ENCODE assay signal across 9 cellular contexts in the genomic region with DNA sequence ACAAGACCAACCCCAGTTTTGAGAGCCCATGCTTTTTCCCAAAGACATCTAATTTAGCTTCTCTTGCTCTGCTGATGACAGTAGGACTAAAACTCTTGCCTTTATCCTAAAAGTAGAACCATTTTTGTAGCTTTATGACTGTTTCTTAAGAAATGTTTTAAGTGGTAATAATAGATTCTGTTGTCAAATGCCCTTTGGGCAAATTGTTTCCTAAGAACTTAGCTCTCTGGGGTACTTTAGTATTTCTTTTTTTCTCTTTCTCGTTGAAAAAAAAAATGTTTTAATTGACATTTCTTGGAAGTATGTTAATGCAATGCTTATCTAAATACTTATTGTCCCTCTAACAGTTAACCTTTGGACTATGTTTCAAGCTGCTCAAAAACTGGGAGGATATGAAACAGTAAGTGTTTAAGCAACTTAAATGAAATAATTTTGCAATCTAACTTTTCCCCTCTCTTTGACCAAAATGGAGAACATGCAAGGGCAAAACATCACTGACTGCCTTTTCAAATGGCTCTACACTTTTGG.
DNase-seq lines count a peak whose midpoint lies in the region; ATAC-seq and TF ChIP-seq lines count a peak whose summit lies in the region.
"Had no signal": no experiment of that assay in that cellular context is flagged by ENCODE, and none has a peak within 500 bp of the region (broad histone marks: within the 10 kb centered on the region; RNA-seq: fewer than 3 reads in every experiment).

No MANE protein-coding gene starts in this region.

- CTCF ChIA-PET in activated naive CD4-positive, alpha-beta T cell treated with anti-CD3 and anti-CD28 coated beads for 36 hours (lab: Charles Lee): interaction anchor here (0.7 to 1.2 kb wide), 3 partner anchors 11 to 162 kb away, joined by 3 to 5 read pairs (median 3); no protein-coding TSS in a partner anchor
- CTCF ChIA-PET in activated naive CD4-positive, alpha-beta T cell treated with anti-CD3 and anti-CD28 coated beads, Interleukin-2, amount 10 ng/mL, durations not matched to agents 7 days and 5 days (lab: Charles Lee): no interaction called here

- H3K4me3 Mint-ChIP-seq in activated naive CD4-positive, alpha-beta T cell treated with anti-CD3 and anti-CD28 coated beads for 36 hours: peak overlapping the region; percentile 1
- H3K4me3 Mint-ChIP-seq in activated naive CD4-positive, alpha-beta T cell treated with anti-CD3 and anti-CD28 coated beads, Interleukin-2, amount 10 ng/mL, durations not matched to agents 7 days and 5 days: no peak overlapping the region
- H3K4me3 Mint-ChIP-seq in T-helper 17 cell: no peak overlapping the region
- H3K4me3 Mint-ChIP-seq in memory B cell: no peak overlapping the region

- no peaks in the 10 kb centered on the region for H3K9me3 ChIP-seq in T-helper 17 cell (ENCODE audit: control insufficient read depth, low read length, poor library complexity, severe bottlenecking)
- H3K9me3 ChIP-seq in thyroid gland: no peaks in the 10 kb centered on the region

- H3K27ac Mint-ChIP-seq in activated naive CD4-positive, alpha-beta T cell treated with anti-CD3 and anti-CD28 coated beads for 36 hours: peak overlapping the region; percentile 63
- no peak overlapping the region for H3K27ac Mint-ChIP-seq in activated naive CD4-positive, alpha-beta T cell treated with anti-CD3 and anti-CD28 coated beads, Interleukin-2, amount 10 ng/mL, durations not matched to agents 7 days and 5 days
- peak overlapping the region; percentile 57 for H3K27ac Mint-ChIP-seq in T-helper 17 cell
- H3K27ac Mint-ChIP-seq in memory B cell: peak overlapping the region; percentile 85

- no peak for TF ChIP-seq POLR2A in thyroid gland (IDR thresholded peaks at IDR 0.05)

- H3K27ac ChIP-seq in thyroid gland: peak overlapping the region in 2 of 3 donors; percentile 68 to 88

- peaks cover 95% of the 10 kb centered on the region for H3K36me3 Mint-ChIP-seq in activated naive CD4-positive, alpha-beta T cell treated with anti-CD3 and anti-CD28 coated beads for 36 hours (ENCODE audit: low read depth)
- peaks cover 99% of the 10 kb centered on the region for H3K36me3 Mint-ChIP-seq in activated naive CD4-positive, alpha-beta T cell treated with anti-CD3 and anti-CD28 coated beads, Interleukin-2, amount 10 ng/mL, durations not matched to agents 7 days and 5 days
- H3K36me3 Mint-ChIP-seq in T-helper 17 cell (ENCODE audit: low read depth) (peaks cover 12% of the 10 kb centered on the region), memory B cell (peaks cover 51% of the 10 kb centered on the region)

- no peaks in the 10 kb centered on the region for H3K9me3 Mint-ChIP-seq in activated naive CD4-positive, alpha-beta T cell treated with anti-CD3 and anti-CD28 coated beads for 36 hours
- peaks cover 7% of the 10 kb centered on the region for H3K9me3 Mint-ChIP-seq in activated naive CD4-positive, alpha-beta T cell treated with anti-CD3 and anti-CD28 coated beads, Interleukin-2, amount 10 ng/mL, durations not matched to agents 7 days and 5 days
- no peaks in the 10 kb centered on the region for H3K9me3 Mint-ChIP-seq in memory B cell

- ATAC-seq in T-helper 17 cell (no peak), memory B cell (ENCODE audit: low read depth) (no peak), GM19351 (IDR thresholded peaks at IDR 0.05; ENCODE audit: unreplicated experiment) (no peak)

- intact Hi-C loops in activated naive CD4-positive, alpha-beta T cell treated with anti-CD3 and anti-CD28 coated beads for 36 hours (cut with micrococcal nuclease): no loop called here
- intact Hi-C loops in thyroid gland (cut with DNase I): no loop called here

- H3K4me3 ChIP-seq in thyroid gland (replicated peaks in 1 of 3): no peak overlapping the region

- peaks cover 96% of the 10 kb centered on the region for H3K4me1 Mint-ChIP-seq in activated naive CD4-positive, alpha-beta T cell treated with anti-CD3 and anti-CD28 coated beads for 36 hours (ENCODE audit: low read depth)
- peaks cover 98% of the 10 kb centered on the region for H3K4me1 Mint-ChIP-seq in activated naive CD4-positive, alpha-beta T cell treated with anti-CD3 and anti-CD28 coated beads, Interleukin-2, amount 10 ng/mL, durations not matched to agents 7 days and 5 days
- H3K4me1 Mint-ChIP-seq in T-helper 17 cell (peaks cover 39% of the 10 kb centered on the region), memory B cell (peaks cover 45% of the 10 kb centered on the region)

- TF ChIP-seq CTCF in thyroid gland (IDR thresholded peaks at IDR 0.05): no peak

- WGBS in thyroid gland, 2 donors: 60 to 62% methylated on average over 1 of the region's 1 CpG

- H3K4me1 ChIP-seq in thyroid gland: peaks cover 0 to 6% of the 10 kb centered on the region in 2 donors

- H3K27me3 ChIP-seq in thyroid gland: no peaks in the 10 kb centered on the region

- no peaks in the 10 kb centered on the region for H3K27me3 Mint-ChIP-seq in activated naive CD4-positive, alpha-beta T cell treated with anti-CD3 and anti-CD28 coated beads for 36 hours (ENCODE audit: low read depth)
- H3K27me3 Mint-ChIP-seq in activated naive CD4-positive, alpha-beta T cell treated with anti-CD3 and anti-CD28 coated beads, Interleukin-2, amount 10 ng/mL, durations not matched to agents 7 days and 5 days: no peaks in the 10 kb centered on the region
- H3K27me3 Mint-ChIP-seq in T-helper 17 cell (no peaks in the 10 kb centered on the region), memory B cell (no peaks in the 10 kb centered on the region)

- H3K36me3 ChIP-seq in thyroid gland: no peaks in the 10 kb centered on the region

- no peak for DNase-seq in activated naive CD4-positive, alpha-beta T cell treated with anti-CD3 and anti-CD28 coated beads for 36 hours
- DNase-seq in activated naive CD4-positive, alpha-beta T cell treated with anti-CD3 and anti-CD28 coated beads, Interleukin-2, amount 10 ng/mL, durations not matched to agents 7 days and 5 days: no peak
- no peak for DNase-seq in T-helper 17 cell
- DNase-seq in memory B cell (ENCODE audit: low spot score in 2 of 2): no peak
- DNase-seq in thyroid gland: no peak
- no peak for DNase-seq in NCI-H2107 treated with DMSO at 0.1 percent for 48 hours (lab: John Stamatoyannopoulos, UW; ENCODE audit: unreplicated experiment)
- no peak for DNase-seq in activated gamma-delta T cell (lab: John Stamatoyannopoulos, UW)
- DNase-seq: NCI-H524 treated with DMSO at 0.1 percent for 48 hours had no signal
